ENCODE assay signal across 11 cellular contexts in the genomic region with DNA sequence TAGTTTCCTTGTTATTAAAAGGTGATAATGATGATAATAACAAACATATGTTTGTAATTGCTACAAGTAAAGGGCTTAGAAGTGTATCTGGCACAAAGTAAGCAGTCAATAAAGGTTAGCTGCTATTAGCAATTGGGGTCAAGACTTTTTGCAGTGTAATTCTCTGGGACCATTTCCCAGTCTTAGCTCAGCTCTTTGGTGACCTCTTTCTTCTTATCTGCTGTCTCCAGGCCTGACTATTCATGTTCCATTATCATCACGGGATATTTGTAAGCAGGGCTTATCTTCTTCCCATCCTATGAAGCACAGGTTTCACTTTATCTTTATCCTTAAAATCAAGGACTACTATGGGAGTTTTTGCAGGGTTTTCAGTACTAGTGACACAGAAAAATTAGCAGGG.
DNase-seq lines count a peak whose midpoint lies in the region; ATAC-seq, FAIRE-seq and TF ChIP-seq lines count a peak whose summit lies in the region.
"Had no signal": no experiment of that assay in that cellular context is flagged by ENCODE, and none has a peak within 500 bp of the region (broad histone marks: within the 10 kb centered on the region; RNA-seq: fewer than 3 reads in every experiment).

No MANE protein-coding gene starts in this region.

- intact Hi-C loops in mammary epithelial cell (cut with micrococcal nuclease) (loop anchor here (1.0 kb wide), 1 partner anchor 12 kb away; no protein-coding TSS in a partner anchor), sigmoid colon (cut with DNase I) (no loop called here)

- H3K4me1 Mint-ChIP-seq in memory B cell = peaks cover 40% of the 10 kb centered on the region

- H3K9me3 ChIP-seq in A549 (no peaks in the 10 kb centered on the region), mammary epithelial cell (replicated peaks; ENCODE audit: insufficient read depth, low read length) (no peaks in the 10 kb centered on the region), sigmoid colon (no peaks in the 10 kb centered on the region)
- H3K9me3 ChIP-seq: SJCRH30 had no signal

- H3K4me3 ChIP-seq in A549 (no peak overlapping the region), mammary epithelial cell (replicated peaks in 1 of 3; ENCODE audit: insufficient read depth in 1 of 3, low read depth in 2 of 3, low read length in 3 of 3) (no peak overlapping the region), sigmoid colon (no peak overlapping the region)
- H3K4me3 ChIP-seq: BLaER1, SJCRH30 had no signal

- H4K20me1 ChIP-seq in mammary epithelial cell (ENCODE audit: insufficient read depth, low read length) = no peaks in the 10 kb centered on the region

- H3K9ac ChIP-seq in mammary epithelial cell (ENCODE audit: insufficient read depth, low read length) = peak overlapping the region; percentile 28
- H3K9ac ChIP-seq: BLaER1 had no signal

- FAIRE-seq in A549 (lab: Jason Lieb, UNC) = no peak

- BruUV-seq in mammary epithelial cell (replicated peaks; lab: Mats Ljungman, UMichigan) = no TSS peak

- H3K4me3 Mint-ChIP-seq in memory B cell = no peak overlapping the region

- H3K27ac ChIP-seq in A549 = peak overlapping the region; percentile 70 to 77
- peak overlapping the region; percentile 76 for H3K27ac ChIP-seq in mammary epithelial cell (ENCODE audit: insufficient read depth, low read depth, low read length)
- H3K27ac ChIP-seq in sigmoid colon = peak overlapping the region in 2 of 4 donors; percentile 1 to 21
- H3K27ac ChIP-seq: BLaER1, SJCRH30 had no signal

- 45% methylated on average over 1 of the region's 1 CpG for WGBS in A549 (ENCODE audit: missing lambda C conversion rate)
- WGBS in mammary epithelial cell (ENCODE audit: low coverage, missing lambda C conversion rate) = 0% methylated on average over 1 of the region's 1 CpG
- 52 to 63% methylated on average over 1 of the region's 1 CpG for WGBS in sigmoid colon, 2 donors

- no peaks in the 10 kb centered on the region for H3K79me2 ChIP-seq in mammary epithelial cell (ENCODE audit: insufficient read depth, low read length)

- H3K27me3 ChIP-seq in mammary epithelial cell (ENCODE audit: insufficient read depth, low read length) (no peaks in the 10 kb centered on the region), sigmoid colon (no peaks in the 10 kb centered on the region)
- H3K27me3 ChIP-seq: BLaER1, SJCRH30 had no signal

- in situ Hi-C loops in mammary epithelial cell (cut with MboI; ENCODE audit: low sequenced_read_pairs in 2 of 2) = no loop called here

- CTCF ChIA-PET in A549 (lab: Yijun Ruan, JAX) = interaction anchor here (1.1 kb wide), 1 partner anchor 16 kb away, joined by 3 read pairs; no protein-coding TSS in a partner anchor
- CTCF ChIA-PET in mammary epithelial cell (lab: Charles Lee; ENCODE audit: low non-redundant PET) = no interaction called here

- H3K27ac Mint-ChIP-seq in memory B cell = peak overlapping the region; percentile 77

- TF ChIP-seq CTCF in A549 (IDR thresholded peaks at IDR 0.05) = no peak
- TF ChIP-seq CTCF in mammary epithelial cell (conservative IDR thresholded peaks at IDR 0.05 in 1 of 2, IDR thresholded peaks at IDR 0.05 in 1 of 2; ENCODE audit: extremely low read depth in 1 of 2, insufficient read depth in 1 of 2, low read depth in 1 of 2, low read length in 2 of 2) = no peak
- TF ChIP-seq CTCF in sigmoid colon (IDR thresholded peaks at IDR 0.05) = no peak

- TF ChIP-seq EP300 in A549 (IDR thresholded peaks at IDR 0.05) (no peak), sigmoid colon (IDR thresholded peaks at IDR 0.05) (no peak)

- H3K4me1 ChIP-seq in A549 (peaks cover 28% of the 10 kb centered on the region), mammary epithelial cell (ENCODE audit: insufficient read depth, low read length) (peaks cover 16% of the 10 kb centered on the region), sigmoid colon (peaks cover 0 to 3% (median 0%) of the 10 kb centered on the region in 4 donors)
- H3K4me1 ChIP-seq: BLaER1, SJCRH30 had no signal

- ATAC-seq in A549 (peak; percentile 52 to 63), HG03432 (IDR thresholded peaks at IDR 0.05; ENCODE audit: unreplicated experiment) (peak; percentile 17), memory B cell (ENCODE audit: low read depth) (no peak), HG03159 (IDR thresholded peaks at IDR 0.05; ENCODE audit: unreplicated experiment) (no peak)

- peak overlapping the region; percentile 75 for H3K4me2 ChIP-seq in A549
- H3K4me2 ChIP-seq in mammary epithelial cell (ENCODE audit: insufficient read depth, low read depth, low read length) = peak overlapping the region; percentile 52
- H3K4me2 ChIP-seq: BLaER1 had no signal

- no peaks in the 10 kb centered on the region for H3K27me3 Mint-ChIP-seq in memory B cell

- POLR2A ChIA-PET in A549 (lab: Yijun Ruan, JAX) = no interaction called here

- DNase-seq in A549 (ENCODE audit: low read depth in 1 of 2, low spot score in 1 of 2) (no peak), mammary epithelial cell (no peak), memory B cell (ENCODE audit: low spot score in 2 of 2) (no peak), NCI-H82 treated with DMSO at 0.1 percent for 48 hours (lab: John Stamatoyannopoulos, UW; ENCODE audit: unreplicated experiment) (no peak), NCI-H774 (lab: John Stamatoyannopoulos, UW) (no peak), sigmoid colon (no peak)
- DNase-seq: NCI-H1048, SJCRH30 had no signal

- no peak for TF ChIP-seq POLR2A in A549 (IDR thresholded peaks at IDR 0.05; ENCODE audit: low read length)
- TF ChIP-seq POLR2A in sigmoid colon (IDR thresholded peaks at IDR 0.05) = no peak

- no peak for TF ChIP-seq RAD21 in A549 (conservative IDR thresholded peaks at IDR 0.05 in 1 of 2, IDR thresholded peaks at IDR 0.05 in 1 of 2)

- H3K36me3 Mint-ChIP-seq in memory B cell = peaks cover 25% of the 10 kb centered on the region

- no peaks in the 10 kb centered on the region for H3K9me3 Mint-ChIP-seq in memory B cell

- H3K36me3 ChIP-seq in mammary epithelial cell (ENCODE audit: insufficient read depth, low read length) (no peaks in the 10 kb centered on the region), sigmoid colon (no peaks in the 10 kb centered on the region)
- H3K36me3 ChIP-seq: SJCRH30 had no signal

- dilution Hi-C loops in mammary epithelial cell (cut with HindIII; ENCODE audit: low sequenced_read_pairs) = no loop called here

- H2AFZ ChIP-seq in mammary epithelial cell (ENCODE audit: low read depth, low read length) = no peak overlapping the region

TF ChIP-seq in A549, 52 proteins besides CTCF, POLR2A, EP300 and RAD21:
- TF ChIP-seq, protein P1, sequence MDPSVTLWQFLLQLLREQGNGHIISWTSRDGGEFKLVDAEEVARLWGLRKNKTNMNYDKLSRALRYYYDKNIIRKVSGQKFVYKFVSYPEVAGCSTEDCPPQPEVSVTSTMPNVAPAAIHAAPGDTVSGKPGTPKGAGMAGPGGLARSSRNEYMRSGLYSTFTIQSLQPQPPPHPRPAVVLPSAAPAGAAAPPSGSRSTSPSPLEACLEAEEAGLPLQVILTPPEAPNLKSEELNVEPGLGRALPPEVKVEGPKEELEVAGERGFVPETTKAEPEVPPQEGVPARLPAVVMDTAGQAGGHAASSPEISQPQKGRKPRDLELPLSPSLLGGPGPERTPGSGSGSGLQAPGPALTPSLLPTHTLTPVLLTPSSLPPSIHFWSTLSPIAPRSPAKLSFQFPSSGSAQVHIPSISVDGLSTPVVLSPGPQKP (IDR thresholded peaks at IDR 0.05; ENCODE audit: low read depth, low read length) = no peak
- TF ChIP-seq, protein P2, sequence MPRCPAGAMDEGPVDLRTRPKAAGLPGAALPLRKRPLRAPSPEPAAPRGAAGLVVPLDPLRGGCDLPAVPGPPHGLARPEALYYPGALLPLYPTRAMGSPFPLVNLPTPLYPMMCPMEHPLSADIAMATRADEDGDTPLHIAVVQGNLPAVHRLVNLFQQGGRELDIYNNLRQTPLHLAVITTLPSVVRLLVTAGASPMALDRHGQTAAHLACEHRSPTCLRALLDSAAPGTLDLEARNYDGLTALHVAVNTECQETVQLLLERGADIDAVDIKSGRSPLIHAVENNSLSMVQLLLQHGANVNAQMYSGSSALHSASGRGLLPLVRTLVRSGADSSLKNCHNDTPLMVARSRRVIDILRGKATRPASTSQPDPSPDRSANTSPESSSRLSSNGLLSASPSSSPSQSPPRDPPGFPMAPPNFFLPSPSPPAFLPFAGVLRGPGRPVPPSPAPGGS (IDR thresholded peaks at IDR 0.05) = no peak
- no peak for TF ChIP-seq HDAC2 (IDR thresholded peaks at IDR 0.05)
- TF ChIP-seq, protein P3, sequence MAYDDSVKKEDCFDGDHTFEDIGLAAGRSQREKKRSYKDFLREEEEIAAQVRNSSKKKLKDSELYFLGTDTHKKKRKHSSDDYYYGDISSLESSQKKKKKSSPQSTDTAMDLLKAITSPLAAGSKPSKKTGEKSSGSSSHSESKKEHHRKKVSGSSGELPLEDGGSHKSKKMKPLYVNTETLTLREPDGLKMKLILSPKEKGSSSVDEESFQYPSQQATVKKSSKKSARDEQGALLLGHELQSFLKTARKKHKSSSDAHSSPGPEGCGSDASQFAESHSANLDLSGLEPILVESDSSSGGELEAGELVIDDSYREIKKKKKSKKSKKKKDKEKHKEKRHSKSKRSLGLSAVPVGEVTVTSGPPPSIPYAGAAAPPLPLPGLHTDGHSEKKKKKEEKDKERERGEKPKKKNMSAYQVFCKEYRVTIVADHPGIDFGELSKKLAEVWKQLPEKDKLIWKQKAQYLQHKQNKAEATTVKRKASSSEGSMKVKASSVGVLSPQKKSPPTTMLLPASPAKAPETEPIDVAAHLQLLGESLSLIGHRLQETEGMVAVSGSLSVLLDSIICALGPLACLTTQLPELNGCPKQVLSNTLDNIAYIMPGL (CRISPR knock-in tag; IDR thresholded peaks at IDR 0.05; ENCODE audit: borderline replicate concordance) = no peak
- no peak for TF ChIP-seq EHF (CRISPR knock-in tag; IDR thresholded peaks at IDR 0.05)

Comparison
In these comparisons a context has a peak if more than half of its experiments do, and no peak if none do; other contexts are left out.
1. ATAC-seq: peak in A549 (2 of 2) and HG03432 (single experiment); none in memory B cell (single experiment) and HG03159 (single experiment).